ENCODE assay signal across 2 cellular contexts in the genomic region with DNA sequence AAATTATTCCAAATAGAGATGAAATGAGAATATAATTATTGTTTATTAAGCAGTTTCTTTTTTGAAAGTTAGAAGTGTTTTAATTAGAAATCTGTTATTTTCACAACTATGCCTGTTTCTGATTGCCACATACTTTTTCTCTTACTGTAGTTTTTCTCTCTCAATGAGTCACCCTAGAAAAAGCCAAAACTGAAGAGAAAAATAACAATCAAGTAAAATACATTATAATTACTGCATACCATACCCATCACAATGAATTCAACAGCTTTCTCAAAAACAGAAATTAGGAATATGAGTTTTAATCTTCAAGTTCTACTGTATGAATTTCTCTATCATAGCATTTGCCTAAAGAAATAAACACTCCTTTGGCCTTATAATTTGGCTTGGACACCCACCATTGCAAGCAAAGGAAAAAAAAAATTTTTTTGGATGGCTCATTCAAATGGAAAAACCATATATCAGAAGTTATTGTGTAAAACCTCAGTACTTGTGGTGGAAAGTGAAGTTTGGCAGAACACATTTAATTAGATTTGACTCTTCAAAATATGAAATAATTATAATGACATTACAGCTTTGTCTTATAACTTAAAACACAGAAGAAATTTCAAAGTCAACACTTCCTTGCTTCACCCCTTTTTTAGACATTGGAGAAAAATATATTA.
TF ChIP-seq lines count a peak whose summit lies in the region.

No MANE protein-coding gene starts in this region.

TF ChIP-seq in IMR-90, 13 proteins besides CTCF, POLR2A, EP300 and RAD21:
- no peak for TF ChIP-seq SMC3 (IDR thresholded peaks at IDR 0.05; ENCODE audit: low read depth, low read length)
- no peak for TF ChIP-seq RFX5 (IDR thresholded peaks at IDR 0.05; ENCODE audit: low read depth, low read length)
- TF ChIP-seq MAZ (IDR thresholded peaks at IDR 0.05; ENCODE audit: borderline replicate concordance, low read depth, low read length), result no peak
- peak; percentile 89 for TF ChIP-seq CEBPB (IDR thresholded peaks at IDR 0.05; ENCODE audit: low read depth, low read length)
- TF ChIP-seq FOS (IDR thresholded peaks at IDR 0.05; ENCODE audit: low read depth, low read length), result no peak
- TF ChIP-seq RCOR1 (IDR thresholded peaks at IDR 0.05; ENCODE audit: insufficient replicate concordance, low read length), result no peak
- TF ChIP-seq, protein P1, sequence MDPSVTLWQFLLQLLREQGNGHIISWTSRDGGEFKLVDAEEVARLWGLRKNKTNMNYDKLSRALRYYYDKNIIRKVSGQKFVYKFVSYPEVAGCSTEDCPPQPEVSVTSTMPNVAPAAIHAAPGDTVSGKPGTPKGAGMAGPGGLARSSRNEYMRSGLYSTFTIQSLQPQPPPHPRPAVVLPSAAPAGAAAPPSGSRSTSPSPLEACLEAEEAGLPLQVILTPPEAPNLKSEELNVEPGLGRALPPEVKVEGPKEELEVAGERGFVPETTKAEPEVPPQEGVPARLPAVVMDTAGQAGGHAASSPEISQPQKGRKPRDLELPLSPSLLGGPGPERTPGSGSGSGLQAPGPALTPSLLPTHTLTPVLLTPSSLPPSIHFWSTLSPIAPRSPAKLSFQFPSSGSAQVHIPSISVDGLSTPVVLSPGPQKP (IDR thresholded peaks at IDR 0.05; ENCODE audit: borderline replicate concordance, low read depth, low read length), result no peak
- TF ChIP-seq, protein P2, sequence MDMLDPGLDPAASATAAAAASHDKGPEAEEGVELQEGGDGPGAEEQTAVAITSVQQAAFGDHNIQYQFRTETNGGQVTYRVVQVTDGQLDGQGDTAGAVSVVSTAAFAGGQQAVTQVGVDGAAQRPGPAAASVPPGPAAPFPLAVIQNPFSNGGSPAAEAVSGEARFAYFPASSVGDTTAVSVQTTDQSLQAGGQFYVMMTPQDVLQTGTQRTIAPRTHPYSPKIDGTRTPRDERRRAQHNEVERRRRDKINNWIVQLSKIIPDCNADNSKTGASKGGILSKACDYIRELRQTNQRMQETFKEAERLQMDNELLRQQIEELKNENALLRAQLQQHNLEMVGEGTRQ (IDR thresholded peaks at IDR 0.05; ENCODE audit: low read depth, low read length), result no peak
- peak; percentile 9; the same call in 1 of the 2 replicates for TF ChIP-seq MAFK (IDR thresholded peaks at IDR 0.05; ENCODE audit: low read depth, low read length)
- TF ChIP-seq BHLHE40 (IDR thresholded peaks at IDR 0.05; ENCODE audit: low read depth, low read length), result no peak
TF ChIP-seq in IMR-90: peak in this region for 2.

TF ChIP-seq in GM12891, 5 proteins besides CTCF, POLR2A, EP300 and RAD21:
- no peak for TF ChIP-seq SPI1 (IDR thresholded peaks at IDR 0.05; ENCODE audit: low read depth, low read length)
- no peak for TF ChIP-seq PAX5 (IDR thresholded peaks at IDR 0.05; ENCODE audit: insufficient read depth, low read length, severe bottlenecking)
- no peak for TF ChIP-seq TAF1 (IDR thresholded peaks at IDR 0.05; ENCODE audit: low read depth, low read length)
- TF ChIP-seq POLR2AphosphoS5 (IDR thresholded peaks at IDR 0.05; ENCODE audit: low read depth, low read length), result no peak
- no peak for TF ChIP-seq POU2F2 (IDR thresholded peaks at IDR 0.05; ENCODE audit: low read depth, low read length)
TF ChIP-seq in GM12891: peak in this region for 0.
